ENCODE assay signal across 10 cellular contexts in the genomic region with DNA sequence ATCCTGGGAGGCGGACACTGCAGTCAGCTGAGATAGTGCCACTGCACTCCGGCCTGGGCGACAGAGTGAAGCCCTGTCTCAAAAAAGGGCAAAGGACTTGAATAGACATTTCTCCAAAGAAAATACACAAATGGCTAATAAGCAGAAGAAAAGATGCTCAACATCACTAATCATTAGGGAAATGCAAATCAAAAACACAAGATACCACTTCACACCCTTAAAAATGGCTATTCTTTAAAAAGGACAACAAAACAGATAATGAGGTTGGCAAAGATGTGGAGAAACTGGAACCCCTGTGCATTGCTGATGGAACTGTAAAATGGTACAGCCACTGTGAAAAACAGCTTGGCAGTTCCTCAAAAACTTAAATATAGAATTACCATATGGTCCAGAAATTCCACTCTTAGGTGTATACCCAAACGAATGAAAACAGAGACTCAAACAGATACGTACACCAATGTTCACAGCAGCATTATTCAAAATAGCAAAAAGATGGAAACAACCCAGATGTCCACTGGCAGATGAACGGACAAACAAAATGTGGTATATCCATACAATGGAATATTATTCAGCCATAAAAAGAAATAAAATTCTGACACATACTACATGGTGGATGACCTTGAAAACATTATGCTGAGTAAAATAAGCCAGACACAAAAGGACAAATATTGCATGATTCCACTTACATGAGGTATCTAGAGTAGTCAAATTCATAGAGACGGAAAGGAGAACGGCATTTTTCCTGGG.
"Had no signal": no experiment of that assay in that cellular context is flagged by ENCODE, and none has a peak within 500 bp of the region (broad histone marks: within the 10 kb centered on the region; RNA-seq: fewer than 3 reads in every experiment).

No MANE protein-coding gene starts in this region.

- H2AFZ ChIP-seq: GM23338 had no signal

- H3K27me3 Mint-ChIP-seq: IgD-negative memory B cell had no signal

- H3K4me3 Mint-ChIP-seq: GM23338, IgD-negative memory B cell had no signal

- H3K4me2 ChIP-seq: GM23338 had no signal

- FAIRE-seq: H1, HepG2, HTR-8/SVneo had no signal

- H3K4me1 Mint-ChIP-seq: GM23338 had no signal

- H3K36me3 Mint-ChIP-seq: IgD-negative memory B cell had no signal

- H3K9me3 ChIP-seq: HAP-1 had no signal

- DNase-seq: H7, Kasumi-1, KG1 had no signal

- ATAC-seq: GM23338, HCT116, HepG2 had no signal

- H3K27ac Mint-ChIP-seq: GM23338 had no signal

- H3K4me3 ChIP-seq: GM23338, HAP-1 had no signal
